19 cellular contexts compared by ENCODE assay signal in genomic region chr13:110431425-110431824, GRCh38.
"Had no signal": no experiment of that assay in that cellular context is flagged by ENCODE, and none has a peak within 500 bp of the region (broad histone marks: within the 10 kb centered on the region; RNA-seq: fewer than 3 reads in every experiment).

No MANE protein-coding gene starts in this region.

- H3K36me3 ChIP-seq: ovary had no signal

- H3K27me3 ChIP-seq: ovary, vagina had no signal

- H3K4me3 ChIP-seq: mucosa of descending colon, ovary, vagina had no signal

- H3K4me3 Mint-ChIP-seq: activated CD4-positive, alpha-beta T cell treated with anti-CD3 and anti-CD28 coated beads, Interleukin-2, amount 10 ng/mL, durations not matched to agents 7 days and 5 days; activated CD8-positive, alpha-beta T cell treated with anti-CD3 and anti-CD28 coated beads, Interleukin-2, amount 10 ng/mL, durations not matched to agents 7 days and 5 days; activated T-cell treated with anti-CD3 and anti-CD28 coated beads, Interleukin-2, amount 50 U/mL, for 24 hours; naive B cell had no signal

- H3K4me1 ChIP-seq: vagina had no signal

- H3K9me3 ChIP-seq: mucosa of descending colon, ovary, vagina had no signal

- H3K4me1 Mint-ChIP-seq: activated CD4-positive, alpha-beta T cell treated with anti-CD3 and anti-CD28 coated beads, Interleukin-2, amount 10 ng/mL, durations not matched to agents 7 days and 5 days; naive B cell had no signal

- H3K27ac ChIP-seq: ovary, vagina had no signal

- H3K36me3 Mint-ChIP-seq: naive B cell had no signal

- H3K9me3 Mint-ChIP-seq: activated CD4-positive, alpha-beta T cell treated with anti-CD3 and anti-CD28 coated beads, Interleukin-2, amount 10 ng/mL, durations not matched to agents 7 days and 5 days; activated T-cell treated with anti-CD3 and anti-CD28 coated beads, Interleukin-2, amount 50 U/mL, for 24 hours; naive B cell had no signal

- H3K27ac Mint-ChIP-seq: activated CD4-positive, alpha-beta T cell treated with anti-CD3 and anti-CD28 coated beads, Interleukin-2, amount 10 ng/mL, durations not matched to agents 7 days and 5 days; activated CD8-positive, alpha-beta T cell treated with anti-CD3 and anti-CD28 coated beads, Interleukin-2, amount 10 ng/mL, durations not matched to agents 7 days and 5 days; activated T-cell treated with anti-CD3 and anti-CD28 coated beads, Interleukin-2, amount 50 U/mL, for 24 hours had no signal

- ATAC-seq: activated CD4-positive, CD25-positive, alpha-beta regulatory T cell treated with anti-CD3 and anti-CD28 coated beads, Interleukin-2, amount 50 U/mL, for 24 hours; activated CD8-positive, alpha-beta T cell treated with anti-CD3 and anti-CD28 coated beads, Interleukin-2, amount 10 ng/mL, durations not matched to agents 7 days and 5 days had no signal

- DNase-seq: activated CD4-positive, alpha-beta T cell treated with anti-CD3 and anti-CD28 coated beads, Interleukin-2, amount 10 ng/mL, durations not matched to agents 7 days and 5 days; activated CD8-positive, alpha-beta T cell treated with anti-CD3 and anti-CD28 coated beads, Interleukin-2, amount 10 ng/mL, durations not matched to agents 7 days and 5 days; activated effector memory CD4-positive, alpha-beta T cell treated with Interleukin-2 at 50 U/mL for 16 hours; activated naive CD4-positive, alpha-beta T cell treated with anti-CD3 and anti-CD28 coated beads, Interleukin-2, amount 50 U/mL, for 16 hours; activated T-cell treated with anti-CD3 and anti-CD28 coated beads, Interleukin-2, amount 50 U/mL, for 24 hours; aorta; effector CD8-positive, alpha-beta T cell; foreskin fibroblast; head of caudate nucleus; kidney glomerular epithelial cell; mesenchymal stem cell; mucosa of descending colon; naive B cell; ovary; stimulated activated CD4-positive, alpha-beta T cell treated with anti-CD3 and anti-CD28 coated beads, Interleukin-1b, Interleukin-23, amount 100 ng/mL, for 48 hours; stimulated activated CD8-positive, alpha-beta memory T cell treated with anti-CD3 and anti-CD28 coated beads, Interleukin-4, amount 100 ng/mL, for 48 hours; stimulated activated naive CD4-positive, alpha-beta T cell treated with Interleukin-2 at 50 U/mL for 16 hours had no signal
